ENCODE assay signal across 12 cellular contexts in the genomic region with DNA sequence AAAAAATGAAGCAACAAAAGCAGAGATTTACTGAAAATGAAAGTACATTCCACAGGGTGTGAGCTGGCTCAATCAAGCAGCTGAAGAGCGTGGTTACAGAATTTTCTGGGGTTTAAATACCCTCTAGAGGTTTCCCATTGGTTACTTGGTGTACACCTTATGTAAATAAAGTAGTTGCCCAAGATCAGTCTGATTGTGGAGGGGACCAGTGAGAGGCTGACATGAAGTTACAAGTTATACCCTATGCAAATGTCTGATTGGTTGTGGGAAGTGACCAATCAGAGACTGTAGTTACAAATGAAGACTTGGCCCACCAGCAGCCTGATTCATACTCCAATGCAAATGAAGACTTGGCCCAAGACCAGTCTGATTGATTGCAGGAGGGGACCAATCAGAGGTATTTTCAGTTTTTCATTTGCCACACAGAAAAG. TPM values are rescaled to one million over a fixed set of nuclear protein-coding genes. Genes with fewer than 3 reads are reported as not detected.
DNase-seq lines count a peak whose midpoint lies in the region; ATAC-seq and TF ChIP-seq lines count a peak whose summit lies in the region.
"Had no signal": no experiment of that assay in that cellular context is flagged by ENCODE, and none has a peak within 500 bp of the region (broad histone marks: within the 10 kb centered on the region; RNA-seq: fewer than 3 reads in every experiment).

No MANE protein-coding gene starts in this region.

- H3F3A ChIP-seq in SK-N-SH (replicated peaks; ENCODE audit: insufficient read depth) (peaks cover 3% of the 10 kb centered on the region), PC-3 (ENCODE audit: low read length, unreplicated experiment) (no peaks in the 10 kb centered on the region)

- no peaks in the 10 kb centered on the region for H3K9me3 ChIP-seq in SK-N-SH
- H3K9me3 ChIP-seq in PC-3 (ENCODE audit: low read length), result no peaks in the 10 kb centered on the region
- H3K9me3 ChIP-seq in skeletal muscle satellite cell (replicated peaks; ENCODE audit: low read length), result no peaks in the 10 kb centered on the region

- H3K4me2 ChIP-seq in SK-N-SH (no peak overlapping the region), PC-3 (ENCODE audit: low read length) (no peak overlapping the region), skeletal muscle satellite cell (ENCODE audit: low read length) (peak overlapping the region; percentile 42)

- ATAC-seq in SK-N-SH treated with all-trans-retinoic acid at 6 μM for 48 hours (no peak; the same call in 1 of the 3 replicates), PC-3 (no peak), GM18861 (IDR thresholded peaks at IDR 0.05; ENCODE audit: unreplicated experiment) (no peak), GM21381 (IDR thresholded peaks at IDR 0.05; ENCODE audit: unreplicated experiment) (no peak)

- TF ChIP-seq RAD21 in SK-N-SH (IDR thresholded peaks at IDR 0.05; ENCODE audit: low read length), result no peak

- H3K4me1 ChIP-seq in SK-N-SH (ENCODE audit: control insufficient read depth in 1 of 2, insufficient read depth in 2 of 2, low read depth in 1 of 2, low read length in 1 of 2) (peaks cover 2 to 5% of the 10 kb centered on the region in 2 experiments; a peak in 3 of 4 replicates), PC-3 (ENCODE audit: insufficient read depth, low read length) (peaks cover 38% of the 10 kb centered on the region), skeletal muscle satellite cell (ENCODE audit: control insufficient read depth, insufficient read depth, low read length) (peaks cover 42% of the 10 kb centered on the region)

- no peak for TF ChIP-seq CTCF in SK-N-SH (IDR thresholded peaks at IDR 0.05)
- no peak for TF ChIP-seq CTCF in PC-3 (conservative IDR thresholded peaks at IDR 0.05; ENCODE audit: low read depth, low read length)

- H2AFZ ChIP-seq in SK-N-SH (ENCODE audit: low read depth) (peak overlapping the region; percentile 4; the same call in 1 of the 2 replicates), PC-3 (ENCODE audit: low read length) (no peak overlapping the region)

- H3K9me2 ChIP-seq in SK-N-SH (no peaks in the 10 kb centered on the region), PC-3 (replicated peaks; ENCODE audit: low read length) (no peaks in the 10 kb centered on the region)

- POLR2A ChIA-PET in SK-N-SH (lab: Yijun Ruan, JAX), result no interaction called here
- POLR2A ChIA-PET in PC-3 (lab: Charles Lee; ENCODE audit: unreplicated experiment), result no interaction called here

- CTCF ChIA-PET in SK-N-SH (lab: Yijun Ruan, JAX), result no interaction called here
- CTCF ChIA-PET in PC-3 (lab: Charles Lee), result interaction anchor here (0.6 to 0.7 kb wide), 2 partner anchors 68 to 73 kb away, joined by 3 to 5 read pairs; no protein-coding TSS in a partner anchor

- intact Hi-C loops in PC-3 (cut with micrococcal nuclease), result no loop called here

- H3K9ac ChIP-seq in SK-N-SH (no peak overlapping the region), PC-3 (ENCODE audit: low read length) (no peak overlapping the region), skeletal muscle satellite cell (ENCODE audit: low read depth, low read length) (no peak overlapping the region)

- no peak for DNase-seq in SK-N-SH
- DNase-seq in PC-3, result peak; percentile 40
- DNase-seq in fibroblast of gingiva (ENCODE audit: low read depth), result peak; percentile 81
- no peak for DNase-seq in hepatic stellate cell (ENCODE audit: low spot score)
- DNase-seq: activated B cell treated with CpG ODN at 0.5 μM for 24 hours; activated effector memory CD4-positive, alpha-beta T cell treated with Interleukin-2 at 50 U/mL for 16 hours; GDM1; RPMI8226 had no signal

- H3K27me3 ChIP-seq in SK-N-SH (ENCODE audit: insufficient read depth), result no peaks in the 10 kb centered on the region
- H3K27me3 ChIP-seq in PC-3 (ENCODE audit: low read length), result no peaks in the 10 kb centered on the region
- no peaks in the 10 kb centered on the region for H3K27me3 ChIP-seq in skeletal muscle satellite cell (ENCODE audit: control insufficient read depth, insufficient read depth, low read length)

- H3K79me2 ChIP-seq in SK-N-SH (ENCODE audit: insufficient read depth), result no peaks in the 10 kb centered on the region
- H3K79me2 ChIP-seq in PC-3 (ENCODE audit: low read length), result no peaks in the 10 kb centered on the region

- H3K27ac ChIP-seq in SK-N-SH (ENCODE audit: low read depth in 2 of 2, low read length in 1 of 2) (no peak overlapping the region), PC-3 (ENCODE audit: low read length) (no peak overlapping the region)

- H3K36me3 ChIP-seq in SK-N-SH (replicated peaks in 1 of 2; ENCODE audit: control insufficient read depth in 1 of 2, insufficient read depth in 2 of 2, low read length in 1 of 2) (no peaks in the 10 kb centered on the region), PC-3 (ENCODE audit: low read depth, low read length) (no peaks in the 10 kb centered on the region), skeletal muscle satellite cell (ENCODE audit: insufficient read depth, low read length) (no peaks in the 10 kb centered on the region)

- no peaks in the 10 kb centered on the region for H4K20me1 ChIP-seq in SK-N-SH (ENCODE audit: insufficient read depth)
- no peaks in the 10 kb centered on the region for H4K20me1 ChIP-seq in PC-3 (ENCODE audit: low read length)

- H3K4me3 ChIP-seq in SK-N-SH (ENCODE audit: low read depth in 2 of 2, low read length in 1 of 2) (no peak overlapping the region), PC-3 (ENCODE audit: low read length) (no peak overlapping the region), skeletal muscle satellite cell (ENCODE audit: low read length) (no peak overlapping the region)

- no TSS peak for BruUV-seq in PC-3 (replicated peaks; lab: Mats Ljungman, UMichigan)

- no peak for TF ChIP-seq EP300 in SK-N-SH (IDR thresholded peaks at IDR 0.05; ENCODE audit: borderline replicate concordance in 1 of 2, low read depth in 1 of 2, low read length in 1 of 2)

- WGBS in SK-N-SH (ENCODE audit: low lambda C conversion rate), result 65% methylated on average over 1 of the region's 1 CpG

TF ChIP-seq in SK-N-SH, 30 proteins besides CTCF, POLR2A, EP300 and RAD21:
- TF ChIP-seq GATA2 (CRISPR knock-in tag; IDR thresholded peaks at IDR 0.05) (no peak), EZH2phosphoT487 (IDR thresholded peaks at IDR 0.05; ENCODE audit: borderline replicate concordance, low read depth) (no peak), NFIC (IDR thresholded peaks at IDR 0.05; ENCODE audit: borderline replicate concordance) (no peak), YY1 (IDR thresholded peaks at IDR 0.05; ENCODE audit: low read depth) (no peak), CHD2 (IDR thresholded peaks at IDR 0.05; ENCODE audit: low read length, partially characterized antibody) (no peak), JUND (IDR thresholded peaks at IDR 0.05) (no peak), MEF2A (IDR thresholded peaks at IDR 0.05; ENCODE audit: borderline replicate concordance, low read depth) (no peak)

TF ChIP-seq in SK-N-SH treated with all-trans-retinoic acid at 6 μM for 48 hours, 23 proteins besides CTCF, POLR2A, EP300 and RAD21 (continues in another document):
- TF ChIP-seq ESRRG (CRISPR knock-in tag; IDR thresholded peaks at IDR 0.05) (no peak), ZNF565 (CRISPR knock-in tag; conservative IDR thresholded peaks at IDR 0.05; ENCODE audit: low read depth) (no peak), ISL1 (CRISPR knock-in tag; IDR thresholded peaks at IDR 0.05) (no peak), TSHZ2 (CRISPR knock-in tag; IDR thresholded peaks at IDR 0.05) (no peak), SNAI2 (CRISPR knock-in tag; IDR thresholded peaks at IDR 0.05) (no peak), ZFP3 (CRISPR knock-in tag; IDR thresholded peaks at IDR 0.05) (no peak), BACH2 (CRISPR knock-in tag; IDR thresholded peaks at IDR 0.05; ENCODE audit: borderline replicate concordance) (no peak), GLIS3 (CRISPR knock-in tag; IDR thresholded peaks at IDR 0.05) (no peak), OSR1 (CRISPR knock-in tag; IDR thresholded peaks at IDR 0.05) (no peak), ZC3H10 (CRISPR knock-in tag; IDR thresholded peaks at IDR 0.05) (no peak)
- TF ChIP-seq, protein P1, sequence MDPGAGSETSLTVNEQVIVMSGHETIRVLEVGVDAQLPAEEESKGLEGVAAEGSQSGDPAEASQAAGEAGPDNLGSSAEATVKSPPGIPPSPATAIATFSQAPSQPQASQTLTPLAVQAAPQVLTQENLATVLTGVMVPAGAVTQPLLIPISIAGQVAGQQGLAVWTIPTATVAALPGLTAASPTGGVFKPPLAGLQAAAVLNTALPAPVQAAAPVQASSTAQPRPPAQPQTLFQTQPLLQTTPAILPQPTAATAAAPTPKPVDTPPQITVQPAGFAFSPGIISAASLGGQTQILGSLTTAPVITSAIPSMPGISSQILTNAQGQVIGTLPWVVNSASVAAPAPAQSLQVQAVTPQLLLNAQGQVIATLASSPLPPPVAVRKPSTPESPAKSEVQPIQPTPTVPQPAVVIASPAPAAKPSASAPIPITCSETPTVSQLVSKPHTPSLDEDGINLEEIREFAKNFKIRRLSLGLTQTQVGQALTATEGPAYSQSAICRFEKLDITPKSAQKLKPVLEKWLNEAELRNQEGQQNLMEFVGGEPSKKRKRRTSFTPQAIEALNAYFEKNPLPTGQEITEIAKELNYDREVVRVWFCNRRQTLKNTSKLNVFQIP (CRISPR knock-in tag; IDR thresholded peaks at IDR 0.05; ENCODE audit: borderline replicate concordance, low read depth), result no peak

RNA-seq across cellular contexts. Expression of gene KCTD12, which starts 30.0 kb away (rescaled TPM):
- polyA plus RNA-seq in SK-N-SH (2012; rRNA removed), result 0.93 and 1.0 TPM in 2 replicates
- 1.7 TPM in 2 replicates for polyA plus RNA-seq in SK-N-SH (2012; cell fraction: cytosol; rRNA removed)
- 0.40 and 0.61 TPM in 2 replicates for polyA plus RNA-seq in SK-N-SH (2012; cell fraction: nucleus; rRNA removed)
- 7.0 and 7.8 TPM in 2 replicates for total RNA-seq in PC-3 (2014; rRNA removed)
- total RNA-seq in skeletal muscle satellite cell (2012; rRNA removed), result 47.0 and 70.0 TPM in 2 replicates

Comparison
In these comparisons a context has a peak if more than half of its experiments do, and no peak if none do; other contexts are left out.
1. DNase-seq: peak in PC-3 (single experiment) and fibroblast of gingiva (single experiment); none in SK-N-SH (single experiment) and hepatic stellate cell (single experiment).